ENCODE assay signal across 1 cellular context in the genomic region with DNA sequence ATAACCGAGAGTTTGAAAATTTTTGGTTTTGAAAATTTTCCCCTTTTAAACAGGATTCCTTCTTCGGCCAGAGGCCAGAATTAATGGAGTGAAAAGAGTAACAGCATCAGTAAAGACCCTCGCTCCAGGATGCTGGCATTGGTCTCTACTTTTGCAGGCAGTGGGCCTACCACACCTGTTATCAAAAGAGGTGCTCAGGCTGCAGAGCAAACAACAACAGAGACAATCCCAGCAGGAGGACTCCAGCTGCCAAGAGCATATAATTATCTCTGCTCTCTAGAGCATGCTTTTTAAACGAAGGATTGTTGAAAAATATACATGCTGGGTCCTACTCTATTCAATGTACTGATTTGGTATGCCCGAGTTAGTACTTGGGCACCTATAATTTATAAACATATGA.
TF ChIP-seq lines count a peak whose summit lies in the region.

No MANE protein-coding gene starts in this region.

TF ChIP-seq in WTC11, 78 proteins besides CTCF, POLR2A, EP300 and RAD21 (continued from another document):
- TF ChIP-seq, protein P1, sequence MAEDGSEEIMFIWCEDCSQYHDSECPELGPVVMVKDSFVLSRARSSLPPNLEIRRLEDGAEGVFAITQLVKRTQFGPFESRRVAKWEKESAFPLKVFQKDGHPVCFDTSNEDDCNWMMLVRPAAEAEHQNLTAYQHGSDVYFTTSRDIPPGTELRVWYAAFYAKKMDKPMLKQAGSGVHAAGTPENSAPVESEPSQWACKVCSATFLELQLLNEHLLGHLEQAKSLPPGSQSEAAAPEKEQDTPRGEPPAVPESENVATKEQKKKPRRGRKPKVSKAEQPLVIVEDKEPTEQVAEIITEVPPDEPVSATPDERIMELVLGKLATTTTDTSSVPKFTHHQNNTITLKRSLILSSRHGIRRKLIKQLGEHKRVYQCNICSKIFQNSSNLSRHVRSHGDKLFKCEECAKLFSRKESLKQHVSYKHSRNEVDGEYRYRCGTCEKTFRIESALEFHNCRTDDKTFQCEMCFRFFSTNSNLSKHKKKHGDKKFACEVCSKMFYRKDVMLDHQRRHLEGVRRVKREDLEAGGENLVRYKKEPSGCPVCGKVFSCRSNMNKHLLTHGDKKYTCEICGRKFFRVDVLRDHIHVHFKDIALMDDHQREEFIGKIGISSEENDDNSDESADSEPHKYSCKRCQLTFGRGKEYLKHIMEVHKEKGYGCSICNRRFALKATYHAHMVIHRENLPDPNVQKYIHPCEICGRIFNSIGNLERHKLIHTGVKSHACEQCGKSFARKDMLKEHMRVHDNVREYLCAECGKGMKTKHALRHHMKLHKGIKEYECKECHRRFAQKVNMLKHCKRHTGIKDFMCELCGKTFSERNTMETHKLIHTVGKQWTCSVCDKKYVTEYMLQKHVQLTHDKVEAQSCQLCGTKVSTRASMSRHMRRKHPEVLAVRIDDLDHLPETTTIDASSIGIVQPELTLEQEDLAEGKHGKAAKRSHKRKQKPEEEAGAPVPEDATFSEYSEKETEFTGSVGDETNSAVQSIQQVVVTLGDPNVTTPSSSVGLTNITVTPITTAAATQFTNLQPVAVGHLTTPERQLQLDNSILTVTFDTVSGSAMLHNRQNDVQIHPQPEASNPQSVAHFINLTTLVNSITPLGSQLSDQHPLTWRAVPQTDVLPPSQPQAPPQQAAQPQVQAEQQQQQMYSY (CRISPR knock-in tag; IDR thresholded peaks at IDR 0.05), result no peak
- TF ChIP-seq NFATC4 (CRISPR knock-in tag; IDR thresholded peaks at IDR 0.05) (no peak), JUN (CRISPR knock-in tag; IDR thresholded peaks at IDR 0.05) (no peak), ZNF396 (CRISPR knock-in tag; IDR thresholded peaks at IDR 0.05; ENCODE audit: borderline replicate concordance) (no peak)
- TF ChIP-seq, protein P2, sequence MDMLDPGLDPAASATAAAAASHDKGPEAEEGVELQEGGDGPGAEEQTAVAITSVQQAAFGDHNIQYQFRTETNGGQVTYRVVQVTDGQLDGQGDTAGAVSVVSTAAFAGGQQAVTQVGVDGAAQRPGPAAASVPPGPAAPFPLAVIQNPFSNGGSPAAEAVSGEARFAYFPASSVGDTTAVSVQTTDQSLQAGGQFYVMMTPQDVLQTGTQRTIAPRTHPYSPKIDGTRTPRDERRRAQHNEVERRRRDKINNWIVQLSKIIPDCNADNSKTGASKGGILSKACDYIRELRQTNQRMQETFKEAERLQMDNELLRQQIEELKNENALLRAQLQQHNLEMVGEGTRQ (CRISPR knock-in tag; IDR thresholded peaks at IDR 0.05), result no peak
- TF ChIP-seq, protein P3, sequence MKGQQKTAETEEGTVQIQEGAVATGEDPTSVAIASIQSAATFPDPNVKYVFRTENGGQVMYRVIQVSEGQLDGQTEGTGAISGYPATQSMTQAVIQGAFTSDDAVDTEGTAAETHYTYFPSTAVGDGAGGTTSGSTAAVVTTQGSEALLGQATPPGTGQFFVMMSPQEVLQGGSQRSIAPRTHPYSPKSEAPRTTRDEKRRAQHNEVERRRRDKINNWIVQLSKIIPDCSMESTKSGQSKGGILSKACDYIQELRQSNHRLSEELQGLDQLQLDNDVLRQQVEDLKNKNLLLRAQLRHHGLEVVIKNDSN (CRISPR knock-in tag; IDR thresholded peaks at IDR 0.05), result no peak
